In genomic region chr10:43595739-43596298, GRCh38 we compare ENCODE assay signal across 8 cellular contexts. TPM values are rescaled to one million over a fixed set of nuclear protein-coding genes. Genes with fewer than 3 reads are reported as not detected.
DNase-seq lines count a peak whose midpoint lies in the region; ATAC-seq, FAIRE-seq and TF ChIP-seq lines count a peak whose summit lies in the region.

No MANE protein-coding gene starts in this region.

- no peaks in the 10 kb centered on the region for H4K20me1 ChIP-seq in OCI-LY1 (ENCODE audit: insufficient read depth, low read length)

- no peak for FAIRE-seq in H54 (lab: Jason Lieb, UNC)

- CTCF ChIA-PET in GM10248 (lab: Yijun Ruan, JAX): interaction anchor here (0.9 to 2.9 kb wide), 5 partner anchors 10 to 398 kb away, joined by 3 to 10 read pairs (median 3); partner anchors contain the start of gene ZNF485

- peaks cover 8% of the 10 kb centered on the region for H3K4me1 ChIP-seq in OCI-LY1 (ENCODE audit: insufficient read depth, low read length, severe bottlenecking)
- peaks cover 20% of the 10 kb centered on the region for H3K4me1 ChIP-seq in lower lobe of right lung
- peaks cover 0 to 16% of the 10 kb centered on the region in 2 donors for H3K4me1 ChIP-seq in right atrium auricular region

- H3F3A ChIP-seq in OCI-LY1 (ENCODE audit: insufficient read depth, low read length): no peaks in the 10 kb centered on the region

- POLR2A ChIA-PET in GM10248 (lab: Yijun Ruan, JAX): no interaction called here

- H3K9ac ChIP-seq in OCI-LY1 (ENCODE audit: low read length): no peak overlapping the region

- H3K27me3 ChIP-seq in OCI-LY1 (ENCODE audit: insufficient read depth, low read length) (peaks cover 4% of the 10 kb centered on the region; the same call in 1 of the 2 replicates), lower lobe of right lung (ENCODE audit: low read depth) (no peaks in the 10 kb centered on the region), right atrium auricular region (no peaks in the 10 kb centered on the region)

- H3K9me3 ChIP-seq in OCI-LY1 (ENCODE audit: low read length) (0 out of 2 replicates have a peak, but pooled peaks cover 3% of the 10 kb centered on the region), lower lobe of right lung (no peaks in the 10 kb centered on the region), right atrium auricular region (no peaks in the 10 kb centered on the region)

- H3K4me3 ChIP-seq in OCI-LY1 (ENCODE audit: low read depth, low read length, poor library complexity, severe bottlenecking): no peak overlapping the region
- H3K4me3 ChIP-seq in lower lobe of right lung: peak overlapping the region; percentile 46
- no peak overlapping the region for H3K4me3 ChIP-seq in right atrium auricular region

- no peak for TF ChIP-seq POLR2A in H54 (IDR thresholded peaks at IDR 0.05; ENCODE audit: low read depth, low read length)

- no peaks in the 10 kb centered on the region for H3K79me2 ChIP-seq in OCI-LY1 (ENCODE audit: insufficient read depth, low read length)

- ATAC-seq in GM18868 (IDR thresholded peaks at IDR 0.05; ENCODE audit: unreplicated experiment) (peak; percentile 48), HG02759 (IDR thresholded peaks at IDR 0.05; ENCODE audit: unreplicated experiment) (peak; percentile 44), lower lobe of right lung (peak in 1 of 2 donors; percentile 29)

- H3K36me3 ChIP-seq in OCI-LY1 (ENCODE audit: insufficient read depth, low read length): no peaks in the 10 kb centered on the region; the same call in 1 of the 2 replicates
- H3K36me3 ChIP-seq in lower lobe of right lung: no peaks in the 10 kb centered on the region
- H3K36me3 ChIP-seq in right atrium auricular region: no peaks in the 10 kb centered on the region

- TF ChIP-seq CTCF in OCI-LY1 (IDR thresholded peaks at IDR 0.05; ENCODE audit: low read length) (no peak), lower lobe of right lung (IDR thresholded peaks at IDR 0.05) (no peak), GM10248 (IDR thresholded peaks at IDR 0.05; ENCODE audit: control extremely low read depth, extremely low read depth, low read depth, missing control alignments) (no peak), right atrium auricular region (IDR thresholded peaks at IDR 0.05) (no peak)

- peak overlapping the region; percentile 43; the same call in 1 of the 2 replicates for H3K4me2 ChIP-seq in OCI-LY1 (ENCODE audit: low read length)

- no peaks in the 10 kb centered on the region for H3K9me2 ChIP-seq in OCI-LY1 (ENCODE audit: low read depth, low read length)

- no peak overlapping the region for H2AFZ ChIP-seq in OCI-LY1 (ENCODE audit: low read length)

- no peak for DNase-seq in lower lobe of right lung
- no peak for DNase-seq in NCI-H2171 treated with DMSO at 0.1 percent for 48 hours (lab: John Stamatoyannopoulos, UW)
- DNase-seq in H54 (ENCODE audit: insufficient read length, low spot score): no peak
- no peak for DNase-seq in GM10248 (ENCODE audit: extremely low spot score)
- no peak for DNase-seq in right atrium auricular region (ENCODE audit: low spot score)

- H3K27ac ChIP-seq in OCI-LY1 (ENCODE audit: low read depth, low read length, poor library complexity, severe bottlenecking) (no peak overlapping the region), lower lobe of right lung (no peak overlapping the region), right atrium auricular region (no peak overlapping the region)

- intact Hi-C loops in lower lobe of right lung (cut with DNase I): no loop called here

RNA-seq across cellular contexts. Expression of gene ZNF485, which starts 10.4 kb away (rescaled TPM):
- total RNA-seq in lower lobe of right lung (3.5 TPM), right atrium auricular region (1 to 10 TPM in 1 of 2 donors, under 1 TPM in 1; 0.98 to 1.1 TPM)

RNA-seq across cellular contexts. Expression of gene ZNF239, which starts 21.4 kb away (rescaled TPM):
- total RNA-seq in lower lobe of right lung (2.1 TPM), right atrium auricular region (1 to 10 TPM; 2.2 to 4.4 TPM)

RNA-seq across cellular contexts. Expression of gene ZNF32, which starts 52.9 kb away (rescaled TPM):
- total RNA-seq in lower lobe of right lung (33.2 TPM), right atrium auricular region (10 to 100 TPM; 56.1 to 56.5 TPM)
